ENCODE assay signal across 14 cellular contexts in genomic region chr11:73333626-73334199, GRCh38. TPM values are rescaled to one million over a fixed set of nuclear protein-coding genes. Genes with fewer than 3 reads are reported as not detected.
DNase-seq lines count a peak whose midpoint lies in the region; ATAC-seq and TF ChIP-seq lines count a peak whose summit lies in the region.
"Had no signal": no experiment of that assay in that cellular context is flagged by ENCODE, and none has a peak within 500 bp of the region (broad histone marks: within the 10 kb centered on the region; RNA-seq: fewer than 3 reads in every experiment).

No MANE protein-coding gene starts in this region.

- no peaks in the 10 kb centered on the region for H3K9me3 ChIP-seq in cardiac muscle cell (ENCODE audit: low read depth)
- H3K9me3 ChIP-seq in esophagus (ENCODE audit: control insufficient read depth in 2 of 2, insufficient read depth in 1 of 2, low read depth in 1 of 2, low read length in 1 of 2) = no peaks in the 10 kb centered on the region
- H3K9me3 ChIP-seq in osteoblast (ENCODE audit: low read depth, low read length) = no peaks in the 10 kb centered on the region
- H3K9me3 ChIP-seq: mucosa of descending colon had no signal

- H3K4me2 ChIP-seq in osteoblast (ENCODE audit: insufficient read depth, low read length) = peak overlapping the region; percentile 59

- no peak for DNase-seq in cardiac muscle cell (ENCODE audit: low read depth in 1 of 2, low spot score in 1 of 2)
- DNase-seq in Right ventricle myocardium superior = no peak
- peak; percentile 82 for DNase-seq in osteoblast (ENCODE audit: insufficient read length, low spot score, missing footprints)
- no peak for DNase-seq in NCI-H2196 (lab: John Stamatoyannopoulos, UW; ENCODE audit: unreplicated experiment)
- DNase-seq in posterior vena cava (ENCODE audit: low spot score) = no peak
- no peak for DNase-seq in activated T-cell treated with anti-CD3 and anti-CD28 coated beads, Interleukin-2, amount 50 U/mL, for 24 hours
- DNase-seq: activated CD4-positive, alpha-beta T cell treated with anti-CD3 and anti-CD28 coated beads for 1 hour; NCI-H1092; NCI-H524 had no signal

- WGBS in esophagus, 2 donors = 82 to 84% methylated on average over 3 of the region's 3 CpGs
- WGBS in urinary bladder = 69% methylated on average over 3 of the region's 3 CpGs

- no peaks in the 10 kb centered on the region for H3K4me1 Mint-ChIP-seq in activated T-cell treated with anti-CD3 and anti-CD28 coated beads, Interleukin-2, amount 50 U/mL, for 24 hours (ENCODE audit: low read depth)

- H3K9me3 Mint-ChIP-seq in activated T-cell treated with anti-CD3 and anti-CD28 coated beads, Interleukin-2, amount 50 U/mL, for 24 hours = no peaks in the 10 kb centered on the region
- H3K9me3 Mint-ChIP-seq: activated T-helper 2 cell treated with anti-CD3 and anti-CD28 coated beads, Interferon-gamma antibody, Interleukin-2, Interleukin-4, amounts not matched to agents 10 μg/mL and 5 μg/mL and 100 μg/mL, durations not matched to agents 14 hours and 24 hours and 36 hours had no signal

- H3K4me1 ChIP-seq in cardiac muscle cell (ENCODE audit: low read depth) (peaks cover 60% of the 10 kb centered on the region), esophagus (ENCODE audit: control insufficient read depth in 2 of 2, insufficient read depth in 2 of 2, low read length in 1 of 2) (peaks cover 2 to 4% of the 10 kb centered on the region in 2 donors), osteoblast (ENCODE audit: insufficient read depth, low read length) (peaks cover 64% of the 10 kb centered on the region), urinary bladder (ENCODE audit: insufficient read depth) (no peaks in the 10 kb centered on the region)

- ATAC-seq in Right ventricle myocardium superior (ENCODE audit: poor library complexity) = no peak

- intact Hi-C loops in Right ventricle myocardium superior (cut with DNase I) (no loop called here), posterior vena cava (cut with DNase I) (loop anchor here (2.0 kb wide), 1 partner anchor 25 kb away; the partner anchor contains the start of gene ARHGEF17 (in 2 of the 2))

- H4K20me1 ChIP-seq in osteoblast (ENCODE audit: insufficient read depth, low read length) = peaks cover 87% of the 10 kb centered on the region

- no peaks in the 10 kb centered on the region for H3K36me3 ChIP-seq in cardiac muscle cell
- no peaks in the 10 kb centered on the region for H3K36me3 ChIP-seq in esophagus (ENCODE audit: control insufficient read depth in 2 of 2, insufficient read depth in 2 of 2, low read length in 1 of 2)
- peaks cover 24% of the 10 kb centered on the region for H3K36me3 ChIP-seq in osteoblast (ENCODE audit: insufficient read depth, low read length)
- no peaks in the 10 kb centered on the region for H3K36me3 ChIP-seq in urinary bladder (ENCODE audit: insufficient read depth)

- H3K4me3 ChIP-seq in cardiac muscle cell (no peak overlapping the region), esophagus (ENCODE audit: low read depth in 1 of 2, low read length in 2 of 2) (no peak overlapping the region), osteoblast (ENCODE audit: insufficient read depth, low read length) (no peak overlapping the region), urinary bladder (ENCODE audit: low read depth, low read length) (no peak overlapping the region)
- H3K4me3 ChIP-seq: mucosa of descending colon had no signal

- peaks cover 97% of the 10 kb centered on the region for H3K79me2 ChIP-seq in osteoblast (ENCODE audit: insufficient read depth, low read length)

- H3K27me3 ChIP-seq in cardiac muscle cell (no peaks in the 10 kb centered on the region), esophagus (ENCODE audit: control insufficient read depth in 1 of 2, insufficient read depth in 2 of 2, low read length in 2 of 2) (no peaks in the 10 kb centered on the region), osteoblast (ENCODE audit: insufficient read depth, low read length) (no peaks in the 10 kb centered on the region)

- H3K27ac Mint-ChIP-seq in activated T-cell treated with anti-CD3 and anti-CD28 coated beads, Interleukin-2, amount 50 U/mL, for 24 hours = no peak overlapping the region
- H3K27ac Mint-ChIP-seq: activated T-helper 2 cell treated with anti-CD3 and anti-CD28 coated beads, Interferon-gamma antibody, Interleukin-2, Interleukin-4, amounts not matched to agents 10 μg/mL and 5 μg/mL and 100 μg/mL, durations not matched to agents 14 hours and 24 hours and 36 hours had no signal

- no peak overlapping the region for H3K4me3 Mint-ChIP-seq in activated T-cell treated with anti-CD3 and anti-CD28 coated beads, Interleukin-2, amount 50 U/mL, for 24 hours

- H3K27me3 Mint-ChIP-seq in activated T-cell treated with anti-CD3 and anti-CD28 coated beads, Interleukin-2, amount 50 U/mL, for 24 hours = peaks cover 3% of the 10 kb centered on the region

- no peak for TF ChIP-seq CTCF in cardiac muscle cell (IDR thresholded peaks at IDR 0.05; ENCODE audit: low read depth, low read length)
- TF ChIP-seq CTCF in osteoblast (IDR thresholded peaks at IDR 0.05; ENCODE audit: extremely low read depth, low read depth, low read length) = no peak

- no peak overlapping the region for H2AFZ ChIP-seq in osteoblast (ENCODE audit: low read length)

- no peaks in the 10 kb centered on the region for H3K36me3 Mint-ChIP-seq in activated T-cell treated with anti-CD3 and anti-CD28 coated beads, Interleukin-2, amount 50 U/mL, for 24 hours (ENCODE audit: low read depth)

- H3K27ac ChIP-seq in cardiac muscle cell (peak overlapping the region; percentile 88), esophagus (ENCODE audit: low read depth in 2 of 2, low read length in 1 of 2) (peak overlapping the region; percentile 35 to 66), osteoblast (ENCODE audit: low read depth, low read length) (peak overlapping the region; percentile 80), urinary bladder (ENCODE audit: low read depth) (peak overlapping the region; percentile 55)
- H3K27ac ChIP-seq: HL-60 had no signal

RNA-seq across cellular contexts. Expression of gene ARHGEF17, which starts 25.6 kb away (rescaled TPM):
- 37.2 and 60.3 TPM in 2 replicates for total RNA-seq in cardiac muscle cell
- polyA plus RNA-seq in cardiac muscle cell = 26.5 and 33.5 TPM in 2 replicates
- 51.5 TPM for total RNA-seq in Right ventricle myocardium superior
- polyA plus RNA-seq in esophagus = 10 to 100 TPM in 1 of 2 donors, 1 to 10 TPM in 1; 8.2 to 11.8 TPM
- 50.1 and 67.0 TPM in 2 replicates for total RNA-seq in osteoblast
- 30.7 TPM for total RNA-seq in urinary bladder
- polyA plus RNA-seq in urinary bladder = 69.8 TPM
- total RNA-seq in posterior vena cava = 10 to 100 TPM; 88.6 to 99.1 TPM

RNA-seq across cellular contexts. Expression of gene RELT, which starts 42.5 kb away (rescaled TPM):
- total RNA-seq in cardiac muscle cell = 10.4 and 18.7 TPM in 2 replicates
- polyA plus RNA-seq in cardiac muscle cell = 9.3 and 14.8 TPM in 2 replicates
- total RNA-seq in Right ventricle myocardium superior = 1.3 TPM
- 1 to 10 TPM; 3.8 to 3.9 TPM for polyA plus RNA-seq in esophagus
- total RNA-seq in osteoblast = 2.9 and 4.0 TPM in 2 replicates
- total RNA-seq in urinary bladder = 2.6 TPM
- 2.7 TPM for polyA plus RNA-seq in urinary bladder
- total RNA-seq in posterior vena cava = 10 to 100 TPM in 1 of 2 donors, 1 to 10 TPM in 1; 6.3 to 10.8 TPM
